Comparison of ENCODE assay signal across 33 cellular contexts in genomic region chr3:131172502-131172901, GRCh38.
"Had no signal": no experiment of that assay in that cellular context is flagged by ENCODE, and none has a peak within 500 bp of the region (broad histone marks: within the 10 kb centered on the region; RNA-seq: fewer than 3 reads in every experiment).

No MANE protein-coding gene starts in this region.

- H3K9me3 ChIP-seq: adrenal gland, ascending aorta, body of pancreas, breast epithelium had no signal

- FAIRE-seq: astrocyte, bronchial epithelial cell had no signal

- ATAC-seq: activated naive CD4-positive, alpha-beta T cell treated with anti-CD3 and anti-CD28 coated beads, Interleukin-2, amount 50 U/mL, for 72 hours; activated naive CD8-positive, alpha-beta T cell treated with anti-CD3 and anti-CD28 coated beads, Interleukin-2, amount 50 U/mL, for 24 hours; activated T-cell treated with anti-CD3 and anti-CD28 coated beads, Interleukin-2, amount 50 U/mL, for 4 hours; activated T-cell treated with anti-CD3 and anti-CD28 coated beads, Interleukin-2, amount 50 U/mL, for 72 hours; activated T-helper 17 cell treated with anti-CD3 and anti-CD28 coated beads, Interleukin-2, amount 50 U/mL, for 72 hours; body of pancreas had no signal

- H3K4me1 ChIP-seq: adrenal gland, ascending aorta, body of pancreas, breast epithelium had no signal

- H3K4me3 ChIP-seq: adrenal gland, ascending aorta, body of pancreas, breast epithelium, cardiac muscle cell had no signal

- H3K27me3 ChIP-seq: adrenal gland, ascending aorta, body of pancreas, brain microvascular endothelial cell, breast epithelium, cardiac muscle cell had no signal

- DNase-seq: activated effector memory CD4-positive, alpha-beta T cell treated with anti-CD3 and anti-CD28 coated beads, Interleukin-2, amount 50 U/mL, for 16 hours; activated effector memory CD4-positive, alpha-beta T cell treated with Interleukin-2 at 50 U/mL for 16 hours; activated gamma-delta T cell; activated gamma-delta T cell treated with Interleukin-2 at 50 U/mL for 16 hours; activated naive CD4-positive, alpha-beta T cell; activated naive CD4-positive, alpha-beta T cell treated with anti-CD3 and anti-CD28 coated beads for 36 hours; activated naive CD4-positive, alpha-beta T cell treated with anti-CD3 and anti-CD28 coated beads, Interleukin-2, amount 10 ng/mL, durations not matched to agents 7 days and 5 days; activated naive CD4-positive, alpha-beta T cell treated with anti-CD3 and anti-CD28 coated beads, Interleukin-2, amount 50 U/mL, for 16 hours; activated naive CD4-positive, alpha-beta T cell treated with Interleukin-2 at 50 U/mL for 16 hours; activated naive CD8-positive, alpha-beta T cell treated with anti-CD3 and anti-CD28 coated beads for 36 hours; activated naive CD8-positive, alpha-beta T cell treated with anti-CD3 and anti-CD28 coated beads, Interleukin-2, amount 10 ng/mL, durations not matched to agents 7 days and 5 days; activated naive CD8-positive, alpha-beta T cell treated with anti-CD3 and anti-CD28 coated beads, Interleukin-2, amount 50 U/mL, for 24 hours; activated T-cell treated with anti-CD3 and anti-CD28 coated beads, Interleukin-2, amount 50 U/mL, for 24 hours; activated T-cell treated with anti-CD3 and anti-CD28 coated beads, Interleukin-2, amount 50 U/mL, for 4 hours; activated T-cell treated with anti-CD3 and anti-CD28 coated beads, Interleukin-2, amount 50 U/mL, for 48 hours; activated T-cell treated with anti-CD3 and anti-CD28 coated beads, Interleukin-2, amount 50 U/mL, for 72 hours; adrenal gland; amniotic stem cell; amygdala; anterior cingulate cortex; aorta; body of pancreas; brain microvascular endothelial cell; caudate nucleus; central memory CD4-positive, alpha-beta T cell; cerebellar nuclear complex had no signal

- H3K27ac ChIP-seq: adrenal gland, ascending aorta, body of pancreas, brain microvascular endothelial cell, breast epithelium, cardiac muscle cell had no signal

- H3K36me3 ChIP-seq: adrenal gland, ascending aorta, brain microvascular endothelial cell, breast epithelium, cardiac muscle cell had no signal
